In genomic region chr4:165369522-165369921, GRCh38 we compare ENCODE assay signal across 20 cellular contexts. TPM values are rescaled to one million over a fixed set of nuclear protein-coding genes. Genes with fewer than 3 reads are reported as not detected.
A peak's percentile ranks its signal among the peaks of the same experiment; 100 is the strongest.
DNase-seq lines count a peak whose midpoint lies in the region; ATAC-seq and TF ChIP-seq lines count a peak whose summit lies in the region.
"Had no signal": no experiment of that assay in that cellular context is flagged by ENCODE, and none has a peak within 500 bp of the region (broad histone marks: within the 10 kb centered on the region; RNA-seq: fewer than 3 reads in every experiment).

No MANE protein-coding gene starts in this region.

- H3K9me3 Mint-ChIP-seq in activated naive CD8-positive, alpha-beta T cell treated with anti-CD3 and anti-CD28 coated beads for 36 hours: peaks cover 4% of the 10 kb centered on the region
- peaks cover 9% of the 10 kb centered on the region for H3K9me3 Mint-ChIP-seq in stimulated activated effector memory CD8-positive, alpha-beta T cell treated with anti-CD3 and anti-CD28 coated beads, Interleukin-12 subunit alpha, Interleukin-12 subunit beta, amount 100 ng/mL, for 72 hours
- H3K9me3 Mint-ChIP-seq: GM23338, T-cell had no signal

- BruUV-seq in PC-3 (replicated peaks; lab: Mats Ljungman, UMichigan): no TSS peak

- no peak overlapping the region for H3K27ac ChIP-seq in PC-3 (ENCODE audit: low read length)
- H3K27ac ChIP-seq: body of pancreas, lower lobe of right lung, uterus had no signal

- H3K4me1 ChIP-seq in PC-3 (ENCODE audit: insufficient read depth, low read length): no peaks in the 10 kb centered on the region
- H3K4me1 ChIP-seq in mucosa of descending colon (ENCODE audit: low read depth): peaks cover 6% of the 10 kb centered on the region
- H3K4me1 ChIP-seq: body of pancreas, lower lobe of right lung, uterus had no signal

- intact Hi-C loops in PC-3 (cut with micrococcal nuclease): no loop called here
- intact Hi-C loops in mucosa of descending colon (cut with DNase I, micrococcal nuclease): no loop called here
- intact Hi-C loops in posterior cingulate gyrus (cut with DNase I): no loop called here
- intact Hi-C loops in cardiac septum (cut with DNase I): no loop called here

- H3K4me2 ChIP-seq in PC-3 (ENCODE audit: low read length): no peak overlapping the region
- H3K4me2 ChIP-seq: GM23338 had no signal

- no peaks in the 10 kb centered on the region for H3K36me3 Mint-ChIP-seq in activated naive CD8-positive, alpha-beta T cell treated with anti-CD3 and anti-CD28 coated beads for 36 hours
- H3K36me3 Mint-ChIP-seq in stimulated activated effector memory CD8-positive, alpha-beta T cell treated with anti-CD3 and anti-CD28 coated beads, Interleukin-12 subunit alpha, Interleukin-12 subunit beta, amount 100 ng/mL, for 72 hours: no peaks in the 10 kb centered on the region
- H3K36me3 Mint-ChIP-seq: T-cell had no signal

- H3K9me3 ChIP-seq in PC-3 (ENCODE audit: low read length) (no peaks in the 10 kb centered on the region), mucosa of descending colon (no peaks in the 10 kb centered on the region)
- H3K9me3 ChIP-seq: body of pancreas, lower lobe of right lung had no signal

- no peak for TF ChIP-seq EP300 in Ishikawa (IDR thresholded peaks at IDR 0.05; ENCODE audit: borderline replicate concordance)

- CTCF ChIA-PET in PC-3 (lab: Charles Lee): no interaction called here

- no peaks in the 10 kb centered on the region for H3K79me2 ChIP-seq in PC-3 (ENCODE audit: low read length)

- no peaks in the 10 kb centered on the region for H3K4me1 Mint-ChIP-seq in activated naive CD8-positive, alpha-beta T cell treated with anti-CD3 and anti-CD28 coated beads for 36 hours
- no peaks in the 10 kb centered on the region for H3K4me1 Mint-ChIP-seq in stimulated activated effector memory CD8-positive, alpha-beta T cell treated with anti-CD3 and anti-CD28 coated beads, Interleukin-12 subunit alpha, Interleukin-12 subunit beta, amount 100 ng/mL, for 72 hours
- H3K4me1 Mint-ChIP-seq: T-cell had no signal

- no peak overlapping the region for H3K9ac ChIP-seq in PC-3 (ENCODE audit: low read length)

- H3K36me3 ChIP-seq in PC-3 (ENCODE audit: low read depth, low read length): no peaks in the 10 kb centered on the region
- no peaks in the 10 kb centered on the region for H3K36me3 ChIP-seq in mucosa of descending colon (ENCODE audit: low read depth)
- H3K36me3 ChIP-seq: lower lobe of right lung, uterus had no signal

- H4K20me1 ChIP-seq in PC-3 (ENCODE audit: low read length): no peaks in the 10 kb centered on the region

- H2AFZ ChIP-seq in PC-3 (ENCODE audit: low read length): no peak overlapping the region
- H2AFZ ChIP-seq: GM23338 had no signal

- peak; percentile 49 for DNase-seq in PC-3
- DNase-seq in epithelial cell of esophagus (ENCODE audit: low read depth): peak; percentile 82
- no peak for DNase-seq in mucosa of descending colon
- DNase-seq in posterior cingulate gyrus: no peak
- DNase-seq in activated naive CD8-positive, alpha-beta T cell treated with anti-CD3 and anti-CD28 coated beads for 36 hours: no peak
- DNase-seq in cardiac septum (ENCODE audit: low spot score): no peak
- DNase-seq in stimulated activated effector memory CD8-positive, alpha-beta T cell treated with anti-CD3 and anti-CD28 coated beads, Interleukin-12 subunit alpha, Interleukin-12 subunit beta, amount 100 ng/mL, for 72 hours (ENCODE audit: low spot score in 2 of 2): no peak
- DNase-seq: activated naive CD4-positive, alpha-beta T cell treated with anti-CD3 and anti-CD28 coated beads, Interleukin-2, amount 50 U/mL, for 16 hours; body of pancreas; dermis blood vessel endothelial cell; glutamatergic neuron; KBM-7; lower lobe of right lung; NCI-H1436 treated with DMSO at 0.1 percent for 48 hours; NCI-H2171 treated with DMSO at 0.1 percent for 48 hours; stimulated activated CD4-positive, alpha-beta T cell treated with anti-CD3 and anti-CD28 coated beads, Interleukin-4, amount 100 ng/mL, for 24 hours; T-cell; uterus had no signal

- no peaks in the 10 kb centered on the region for H3F3A ChIP-seq in PC-3 (ENCODE audit: low read length, unreplicated experiment)

- H3K4me3 ChIP-seq in PC-3 (ENCODE audit: low read length): no peak overlapping the region
- no peak overlapping the region for H3K4me3 ChIP-seq in epithelial cell of esophagus (ENCODE audit: low read length)
- H3K4me3 ChIP-seq in mucosa of descending colon: no peak overlapping the region
- H3K4me3 ChIP-seq: body of pancreas, GM23338, lower lobe of right lung, uterus had no signal

- H3K9me2 ChIP-seq in PC-3 (replicated peaks; ENCODE audit: low read length): no peaks in the 10 kb centered on the region

- POLR2A ChIA-PET in PC-3 (lab: Charles Lee; ENCODE audit: unreplicated experiment): no interaction called here

- TF ChIP-seq CTCF in PC-3 (conservative IDR thresholded peaks at IDR 0.05; ENCODE audit: low read depth, low read length) (no peak), epithelial cell of esophagus (IDR thresholded peaks at IDR 0.05; ENCODE audit: insufficient read depth, low read depth, low read length, missing control alignments) (no peak), mucosa of descending colon (IDR thresholded peaks at IDR 0.05) (no peak)

- no peaks in the 10 kb centered on the region for H3K27me3 ChIP-seq in PC-3 (ENCODE audit: low read length)
- H3K27me3 ChIP-seq: body of pancreas, uterus had no signal

- ATAC-seq in PC-3 (no peak), mucosa of descending colon (peak; percentile 78)
- no peak for ATAC-seq in stimulated activated effector memory CD8-positive, alpha-beta T cell treated with anti-CD3 and anti-CD28 coated beads, Interleukin-12 subunit alpha, Interleukin-12 subunit beta, amount 100 ng/mL, for 72 hours
- ATAC-seq: body of pancreas, GM23338, lower lobe of right lung, T-cell had no signal

- H3K4me3 Mint-ChIP-seq in activated naive CD8-positive, alpha-beta T cell treated with anti-CD3 and anti-CD28 coated beads for 36 hours: no peak overlapping the region
- no peak overlapping the region for H3K4me3 Mint-ChIP-seq in stimulated activated effector memory CD8-positive, alpha-beta T cell treated with anti-CD3 and anti-CD28 coated beads, Interleukin-12 subunit alpha, Interleukin-12 subunit beta, amount 100 ng/mL, for 72 hours
- H3K4me3 Mint-ChIP-seq: GM23338, T-cell had no signal

- no peak for TF ChIP-seq RAD21 in Ishikawa (IDR thresholded peaks at IDR 0.05; ENCODE audit: low read depth)

- H3K27ac Mint-ChIP-seq in activated naive CD8-positive, alpha-beta T cell treated with anti-CD3 and anti-CD28 coated beads for 36 hours: no peak overlapping the region
- H3K27ac Mint-ChIP-seq in stimulated activated effector memory CD8-positive, alpha-beta T cell treated with anti-CD3 and anti-CD28 coated beads, Interleukin-12 subunit alpha, Interleukin-12 subunit beta, amount 100 ng/mL, for 72 hours: no peak overlapping the region
- H3K27ac Mint-ChIP-seq: GM23338, T-cell had no signal

- peaks cover 4% of the 10 kb centered on the region for H3K27me3 Mint-ChIP-seq in activated naive CD8-positive, alpha-beta T cell treated with anti-CD3 and anti-CD28 coated beads for 36 hours

TF ChIP-seq in Ishikawa, 13 proteins besides CTCF, POLR2A, EP300 and RAD21:
- TF ChIP-seq YY1 (IDR thresholded peaks at IDR 0.05; ENCODE audit: low read depth): no peak
- TF ChIP-seq FOXM1 (IDR thresholded peaks at IDR 0.05; ENCODE audit: borderline replicate concordance, low read depth): no peak
- peak; percentile 90 for TF ChIP-seq CEBPB (IDR thresholded peaks at IDR 0.05)
- no peak for TF ChIP-seq EGR1 (IDR thresholded peaks at IDR 0.05)
- no peak for TF ChIP-seq TAF1 (IDR thresholded peaks at IDR 0.05; ENCODE audit: low read depth)

RNA-seq across cellular contexts. Expression of gene CPE, which starts 9.3 kb away (rescaled TPM):
- total RNA-seq in PC-3 (2014; rRNA removed) (15.4 and 15.5 TPM in 2 replicates), mucosa of descending colon (10 to 100 TPM; 26.3 to 39.9 (median 33.9) TPM), cardiac septum (43.5 TPM)
- total RNA-seq in activated naive CD8-positive, alpha-beta T cell treated with anti-CD3 and anti-CD28 coated beads for 36 hours: not detected

RNA-seq across cellular contexts. Expression of gene MSMO1, which starts 42.1 kb away (rescaled TPM):
- 30.5 and 37.6 TPM in 2 replicates for total RNA-seq in PC-3 (2014; rRNA removed)
- 100 to 1,000 TPM in 2 of 3 donors, 10 to 100 TPM in 1; 41.1 to 123 (median 117) TPM for total RNA-seq in mucosa of descending colon
- total RNA-seq in activated naive CD8-positive, alpha-beta T cell treated with anti-CD3 and anti-CD28 coated beads for 36 hours: 10 to 100 TPM; 29.2 to 30.0 TPM
- total RNA-seq in cardiac septum: 19.8 TPM

Comparison
In these comparisons a context has a peak if more than half of its experiments do, and no peak if none do; other contexts are left out.
1. DNase-seq: peak in PC-3 (single experiment) and epithelial cell of esophagus (single experiment); none in mucosa of descending colon (0 of 3), posterior cingulate gyrus (0 of 10), activated naive CD8-positive, alpha-beta T cell treated with anti-CD3 and anti-CD28 coated beads for 36 hours (single experiment), cardiac septum (single experiment) and stimulated activated effector memory CD8-positive, alpha-beta T cell treated with anti-CD3 and anti-CD28 coated beads, Interleukin-12 subunit alpha, Interleukin-12 subunit beta, amount 100 ng/mL, for 72 hours (0 of 2).
2. RNA of gene CPE, which starts 9.3 kb away (total RNA-seq): 43.5 TPM in cardiac septum (single experiment), 26.3 to 39.9 TPM in mucosa of descending colon and 15.4 to 15.5 TPM in PC-3; not detected in activated naive CD8-positive, alpha-beta T cell treated with anti-CD3 and anti-CD28 coated beads for 36 hours; every median in the first group is over 10 times any median in the second.